ENCODE assay signal across 26 cellular contexts in genomic region chr13:90880790-90881189, GRCh38.
DNase-seq lines count a peak whose midpoint lies in the region; ATAC-seq, FAIRE-seq and TF ChIP-seq lines count a peak whose summit lies in the region.
"Had no signal": no experiment of that assay in that cellular context is flagged by ENCODE, and none has a peak within 500 bp of the region (broad histone marks: within the 10 kb centered on the region; RNA-seq: fewer than 3 reads in every experiment).

No MANE protein-coding gene starts in this region.

- no peak overlapping the region for H3K4me2 ChIP-seq in K562 (ENCODE audit: insufficient read depth, low read length)
- H3K4me2 ChIP-seq in neuronal stem cell (ENCODE audit: insufficient read depth, low read length, poor library complexity, severe bottlenecking), result no peak overlapping the region
- H3K4me2 ChIP-seq: BLaER1 had no signal

- H3K9me3 ChIP-seq in K562 (replicated peaks; ENCODE audit: control insufficient read depth, insufficient read depth, low read depth, low read length) (peaks cover 2% of the 10 kb centered on the region; the same call in 1 of the 2 replicates), neuronal stem cell (replicated peaks in 1 of 2; ENCODE audit: control insufficient read depth in 2 of 2, insufficient read depth in 1 of 2, low read depth in 1 of 2, low read length in 2 of 2) (no peaks in the 10 kb centered on the region)
- H3K9me3 ChIP-seq: BE2C, BLaER1 had no signal

- no peak overlapping the region for H2AFZ ChIP-seq in K562 (ENCODE audit: low read depth, low read length)
- no peak overlapping the region for H2AFZ ChIP-seq in neuronal stem cell (ENCODE audit: low read length)

- no peak overlapping the region for H3K4me3 ChIP-seq in K562
- no peak overlapping the region for H3K4me3 ChIP-seq in neuronal stem cell (ENCODE audit: low read length in 2 of 2)
- H3K4me3 ChIP-seq: BLaER1, GM12878 had no signal

- no peak for TF ChIP-seq RAD21 in K562 (CRISPR knock-in tag; conservative IDR thresholded peaks at IDR 0.05 in 1 of 2, IDR thresholded peaks at IDR 0.05 in 1 of 2)

- no peak overlapping the region for H3K27ac ChIP-seq in K562 (ENCODE audit: extremely low read depth, low read depth, low read length)
- no peak overlapping the region for H3K27ac ChIP-seq in neuronal stem cell (replicated peaks; ENCODE audit: low read length)
- H3K27ac ChIP-seq: BLaER1 had no signal

- H2BK5ac ChIP-seq in neuronal stem cell (ENCODE audit: low read length), result no peak overlapping the region

- no peak for TF ChIP-seq CTCF in K562 (IDR thresholded peaks at IDR 0.05 in 2 of 3, conservative IDR thresholded peaks at IDR 0.05 in 1 of 3; ENCODE audit: insufficient read depth in 2 of 3, low read depth in 1 of 3, low read length in 3 of 3)

- H4K20me1 ChIP-seq in K562 (replicated peaks; ENCODE audit: control insufficient read depth, insufficient read depth, low read length), result no peaks in the 10 kb centered on the region
- H4K20me1 ChIP-seq: BLaER1 had no signal

- no peak overlapping the region for H2AK5ac ChIP-seq in neuronal stem cell (ENCODE audit: low read depth, low read length)

- 3% methylated on average over 5 of the region's 5 CpGs for WGBS in K562 (ENCODE audit: insufficient coverage, low coverage, missing lambda C conversion rate)
- no CpG with 5 or more reads among the region's 5 CpGs for WGBS in neuronal stem cell (ENCODE audit: extremely low coverage in 2 of 2, insufficient read length in 2 of 2, insufficient replicate concordance in 1 of 2), 2 donors

- POLR2A ChIA-PET in K562 (lab: Yijun Ruan, JAX), result no interaction called here

- H3K79me2 ChIP-seq in K562 (ENCODE audit: control insufficient read depth, insufficient read depth, low read length), result no peaks in the 10 kb centered on the region

- no peak overlapping the region for H3K23ac ChIP-seq in neuronal stem cell (ENCODE audit: low read depth, low read length, poor library complexity)

- CTCF ChIA-PET in K562 (lab: Yijun Ruan, JAX; ENCODE audit: low intra/inter-chr PET ratio), result no interaction called here

- DNase-seq in H54 (ENCODE audit: insufficient read length, low spot score) (no peak), K562 (ENCODE audit: extremely low read depth in 1 of 4, low spot score in 3 of 4) (no peak), neuronal stem cell (ENCODE audit: low spot score) (no peak), HuH-7.5 (ENCODE audit: low spot score) (no peak), iPS-NIHi11 (ENCODE audit: low spot score) (no peak), epidermal melanocyte (ENCODE audit: insufficient read length, low spot score) (no peak)
- DNase-seq: 8988T; ACHN; BE2C; C1 segment of cervical spinal cord; CD4-positive, alpha-beta memory T cell; CD4-positive, CD25-positive, alpha-beta regulatory T cell; CD8-positive, alpha-beta memory T cell; COR-L47; DMS 273 treated with DMSO at 0.1 percent for 48 hours; DMS153; DMS53; DMS79; DND-41; EL; GDM1 had no signal

- H3K27me3 ChIP-seq in K562 (ENCODE audit: control insufficient read depth in 2 of 2, insufficient read depth in 2 of 2, low read length in 2 of 2) (no peaks in the 10 kb centered on the region; a peak in 1 of 5 replicates), neuronal stem cell (ENCODE audit: control insufficient read depth in 3 of 3, insufficient read depth in 3 of 3, low read depth in 1 of 3, low read length in 3 of 3) (no peaks in the 10 kb centered on the region)
- H3K27me3 ChIP-seq: BE2C, BLaER1 had no signal

- H3K4ac ChIP-seq in neuronal stem cell (ENCODE audit: low read length), result no peak overlapping the region

- H4K8ac ChIP-seq in neuronal stem cell (ENCODE audit: low read depth, low read length), result no peak overlapping the region

- H4K91ac ChIP-seq in neuronal stem cell (ENCODE audit: low read depth, low read length, poor library complexity), result no peak overlapping the region

- no peak overlapping the region for H2BK120ac ChIP-seq in neuronal stem cell (ENCODE audit: low read depth, low read length)

- FAIRE-seq in H54 (lab: Jason Lieb, UNC), result peak; percentile 23
- FAIRE-seq in K562 (lab: Jason Lieb, UNC), result no peak
- FAIRE-seq: A204.1, GM12878, GM12892, GM18507 had no signal

- TF ChIP-seq POLR2A in H54 (IDR thresholded peaks at IDR 0.05; ENCODE audit: low read depth, low read length) (no peak), K562 (conservative IDR thresholded peaks at IDR 0.05) (no peak)

- H3K9me1 ChIP-seq in K562 (ENCODE audit: control insufficient read depth, insufficient read depth, low read length), result no peaks in the 10 kb centered on the region

- no peak overlapping the region for H3K14ac ChIP-seq in neuronal stem cell (ENCODE audit: low read length)

- H3K36me3 ChIP-seq in K562 (ENCODE audit: control insufficient read depth, insufficient read depth, low read length), result no peaks in the 10 kb centered on the region
- no peaks in the 10 kb centered on the region for H3K36me3 ChIP-seq in neuronal stem cell (replicated peaks in 1 of 2; ENCODE audit: control insufficient read depth in 2 of 2, insufficient read depth in 2 of 2, low read length in 2 of 2)
- H3K36me3 ChIP-seq: BE2C, BLaER1 had no signal

- no peak overlapping the region for H2BK12ac ChIP-seq in neuronal stem cell (ENCODE audit: low read length)

- no TSS peak for BruUV-seq in K562 (replicated peaks; lab: Mats Ljungman, UMichigan)

- H2BK15ac ChIP-seq in neuronal stem cell (ENCODE audit: low read length), result no peak overlapping the region

- intact Hi-C loops in K562 (cut with micrococcal nuclease), result no loop called here

- no peak overlapping the region for H3K18ac ChIP-seq in neuronal stem cell (ENCODE audit: low read length)

- no peak for TF ChIP-seq EP300 in K562 (IDR thresholded peaks at IDR 0.05; ENCODE audit: low read length)

- H3K4me1 ChIP-seq in K562 (replicated peaks in 1 of 2; ENCODE audit: control insufficient read depth in 2 of 2, insufficient read depth in 2 of 2, low read length in 2 of 2) (no peaks in the 10 kb centered on the region), neuronal stem cell (ENCODE audit: control insufficient read depth in 2 of 2, insufficient read depth in 1 of 2, low read depth in 1 of 2, low read length in 2 of 2) (no peaks in the 10 kb centered on the region)
- H3K4me1 ChIP-seq: BE2C, BLaER1 had no signal

- in situ Hi-C loops in K562 (cut with MboI), result no loop called here

- ATAC-seq in K562, result no peak
- ATAC-seq: GM12878 had no signal

- H3K9ac ChIP-seq in K562 (ENCODE audit: insufficient read depth in 1 of 2, low read depth in 2 of 2, low read length in 2 of 2), result no peak overlapping the region
- H3K9ac ChIP-seq in neuronal stem cell (ENCODE audit: low read depth, low read length, poor library complexity), result peak overlapping the region; percentile 7
- H3K9ac ChIP-seq: BLaER1 had no signal

- H3K79me1 ChIP-seq in neuronal stem cell (ENCODE audit: low read depth, low read length), result no peaks in the 10 kb centered on the region

TF ChIP-seq in K562, 482 proteins besides CTCF, POLR2A, EP300 and RAD21:
- TF ChIP-seq SIRT6 (IDR thresholded peaks at IDR 0.05; ENCODE audit: low read depth, low read length) (no peak), HDAC6 (IDR thresholded peaks at IDR 0.05; ENCODE audit: low read depth, low read length) (0 out of 2 replicates have a peak, but pooled peaks have one; percentile 52), PTRF (tag; IDR thresholded peaks at IDR 0.05) (no peak), SETDB1 (IDR thresholded peaks at IDR 0.05; ENCODE audit: low read length) (peak; percentile 62), IRF2 (CRISPR knock-in tag; IDR thresholded peaks at IDR 0.05) (peak; percentile 16; the same call in 1 of the 2 replicates)
